Comparison of ENCODE assay signal across 11 cellular contexts in genomic region chr11:71946144-71946571, GRCh38. TPM values are rescaled to one million over a fixed set of nuclear protein-coding genes. Genes with fewer than 3 reads are reported as not detected.
DNase-seq lines count a peak whose midpoint lies in the region; TF ChIP-seq lines count a peak whose summit lies in the region.
"Had no signal": no experiment of that assay in that cellular context is flagged by ENCODE, and none has a peak within 500 bp of the region (broad histone marks: within the 10 kb centered on the region; RNA-seq: fewer than 3 reads in every experiment).

No MANE protein-coding gene starts in this region.

- TF ChIP-seq CTCF in AG09309 (IDR thresholded peaks at IDR 0.05; ENCODE audit: control insufficient read depth, insufficient read depth, low read depth, low read length, missing control alignments) (no peak), right atrium auricular region (IDR thresholded peaks at IDR 0.05) (no peak)

- no peaks in the 10 kb centered on the region for H3K27me3 ChIP-seq in adipocyte (replicated peaks; ENCODE audit: control insufficient read depth, insufficient read depth, low read length)
- H3K27me3 ChIP-seq in right atrium auricular region, result no peaks in the 10 kb centered on the region
- H3K27me3 ChIP-seq: ascending aorta had no signal

- H3K36me3 ChIP-seq in adipocyte (ENCODE audit: control insufficient read depth, insufficient read depth, low read length, severe bottlenecking), result no peaks in the 10 kb centered on the region
- H3K36me3 ChIP-seq in right atrium auricular region, result no peaks in the 10 kb centered on the region
- H3K36me3 ChIP-seq: ascending aorta had no signal

- DNase-seq in AG09309 (ENCODE audit: low read depth), result peak; percentile 23
- DNase-seq in H4 (ENCODE audit: low spot score), result peak; percentile 19
- peak; percentile 41 for DNase-seq in adipocyte (ENCODE audit: low read depth)
- DNase-seq in kidney tubule cell (ENCODE audit: low spot score), result peak; percentile 96
- no peak for DNase-seq in NCI-H526 (lab: John Stamatoyannopoulos, UW)
- no peak for DNase-seq in stimulated activated naive CD4-positive, alpha-beta T cell (lab: John Stamatoyannopoulos, UW)
- DNase-seq in right atrium auricular region (ENCODE audit: low spot score), result no peak
- DNase-seq in midbrain (lab: John Stamatoyannopoulos, UW), result no peak
- DNase-seq: NCI-H1436, psoas muscle had no signal

- no peaks in the 10 kb centered on the region for H3K9me3 ChIP-seq in adipocyte (ENCODE audit: control insufficient read depth, low read length)
- no peaks in the 10 kb centered on the region for H3K9me3 ChIP-seq in right atrium auricular region
- H3K9me3 ChIP-seq: ascending aorta, psoas muscle had no signal

- H3K4me1 ChIP-seq in adipocyte (ENCODE audit: control insufficient read depth, insufficient read depth, low read length), result peaks cover 34% of the 10 kb centered on the region
- peaks cover 0 to 19% of the 10 kb centered on the region in 2 donors for H3K4me1 ChIP-seq in right atrium auricular region

- H3K4me3 ChIP-seq in AG09309 (ENCODE audit: control insufficient read depth, low read depth, low read length) (no peak overlapping the region), adipocyte (ENCODE audit: low read length) (no peak overlapping the region), right atrium auricular region (no peak overlapping the region)
- H3K4me3 ChIP-seq: ascending aorta, psoas muscle had no signal

- no peak overlapping the region for H3K9ac ChIP-seq in adipocyte (ENCODE audit: low read length)

- H3K27ac ChIP-seq in right atrium auricular region, result no peak overlapping the region
- H3K27ac ChIP-seq: ascending aorta, psoas muscle had no signal

RNA-seq across cellular contexts. Expression of gene RNF121, which starts 17.3 kb away (rescaled TPM):
- 19.1 and 25.8 TPM in 2 replicates for total RNA-seq in H4 (2014; rRNA removed; shearing (Covaris generic))
- total RNA-seq in right atrium auricular region, result 10 to 100 TPM; 21.6 to 25.8 TPM

RNA-seq across cellular contexts. Expression of gene XNDC1N, which starts 17.8 kb away (rescaled TPM):
- total RNA-seq in H4 (2014; rRNA removed; shearing (Covaris generic)), result 1.4 and 2.6 TPM in 2 replicates
- total RNA-seq in right atrium auricular region, result 1 to 10 TPM; 1.4 to 1.5 TPM
- total RNA-seq: ascending aorta had no signal

RNA-seq across cellular contexts. Expression of gene IL18BP, which starts 52.6 kb away (rescaled TPM):
- total RNA-seq in H4 (2014; rRNA removed; shearing (Covaris generic)), result 0.60 and 1.2 TPM in 2 replicates
- total RNA-seq in right atrium auricular region, result 1 to 10 TPM in 1 of 2 donors, under 1 TPM in 1; 0.59 to 3.0 TPM

Comparison
In these comparisons a context has a peak if more than half of its experiments do, and no peak if none do; other contexts are left out.
1. DNase-seq: peak in AG09309 (single experiment), H4 (single experiment), adipocyte (single experiment) and kidney tubule cell (single experiment); none in NCI-H526 (0 of 2), stimulated activated naive CD4-positive, alpha-beta T cell (0 of 6), right atrium auricular region (single experiment) and midbrain (single experiment).